ENCODE assay signal across 1 cellular context in the genomic region with DNA sequence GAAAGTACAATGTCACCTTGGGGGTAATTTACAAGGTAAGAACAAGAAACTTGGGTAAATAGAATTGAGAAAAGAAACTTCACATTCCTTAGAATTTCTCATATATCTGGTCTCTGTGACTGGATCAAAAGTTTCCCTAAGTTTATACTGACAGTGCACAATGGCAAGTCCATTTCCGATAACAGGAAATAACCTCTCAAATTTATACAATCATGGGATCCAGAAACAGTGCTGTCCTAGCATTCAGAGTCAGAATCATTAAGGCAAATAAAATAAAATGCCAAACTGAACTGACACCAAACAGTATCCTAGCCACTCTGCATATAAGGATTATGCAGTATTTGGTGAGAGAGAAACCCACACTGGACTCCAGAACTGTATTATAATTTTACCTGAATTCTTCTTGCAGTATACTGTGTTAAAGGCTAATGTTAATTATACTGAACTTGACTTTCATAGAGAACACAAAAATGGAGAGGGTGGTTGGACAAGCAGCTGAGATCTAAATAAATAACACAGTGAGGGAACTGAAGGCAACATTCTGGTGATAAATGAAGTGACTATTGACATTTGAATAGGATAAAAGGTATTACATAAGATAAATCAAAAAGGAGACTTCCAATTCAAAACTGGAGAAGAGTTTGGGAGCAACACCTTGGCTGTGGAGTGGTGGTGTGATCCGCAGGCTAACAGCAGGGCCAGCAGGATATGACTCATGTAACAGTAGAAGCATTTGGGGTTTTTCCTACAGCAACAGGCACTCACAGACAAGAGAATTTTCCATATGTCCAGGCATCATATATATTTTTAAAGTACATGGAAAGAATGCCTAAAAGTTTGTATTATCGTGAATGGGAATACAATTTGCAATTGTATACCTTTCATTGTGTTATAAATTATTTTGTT.
TF ChIP-seq lines count a peak whose summit lies in the region.

No MANE protein-coding gene starts in this region.

TF ChIP-seq in HCT116, 20 proteins besides CTCF, POLR2A, EP300 and RAD21:
- TF ChIP-seq ELF1 (IDR thresholded peaks at IDR 0.05; ENCODE audit: borderline replicate concordance, low read depth) (no peak), JUND (IDR thresholded peaks at IDR 0.05) (peak; percentile 17; the same call in 1 of the 2 replicates), EZH2phosphoT487 (IDR thresholded peaks at IDR 0.05; ENCODE audit: borderline replicate concordance) (no peak), SP1 (IDR thresholded peaks at IDR 0.05; ENCODE audit: low read depth) (peak; percentile 52)
